In genomic region chr1:150925080-150925479, GRCh38 we compare ENCODE assay signal across 8 cellular contexts.
DNase-seq lines count a peak whose midpoint lies in the region; ATAC-seq lines count a peak whose summit lies in the region.

No MANE protein-coding gene starts in this region.

- H3K36me3 ChIP-seq in mucosa of stomach (ENCODE audit: control insufficient read depth, insufficient read depth, low read length): no peaks in the 10 kb centered on the region

- H3K27ac Mint-ChIP-seq in activated naive CD4-positive, alpha-beta T cell treated with anti-CD3 and anti-CD28 coated beads, Interleukin-2, amount 50 U/mL, for 24 hours: peak overlapping the region; percentile 68

- H3K27me3 Mint-ChIP-seq in activated naive CD4-positive, alpha-beta T cell treated with anti-CD3 and anti-CD28 coated beads, Interleukin-2, amount 50 U/mL, for 24 hours: no peaks in the 10 kb centered on the region

- peaks cover 35% of the 10 kb centered on the region for H3K4me1 Mint-ChIP-seq in activated naive CD4-positive, alpha-beta T cell treated with anti-CD3 and anti-CD28 coated beads, Interleukin-2, amount 50 U/mL, for 24 hours

- peaks cover 17% of the 10 kb centered on the region for H3K36me3 Mint-ChIP-seq in activated naive CD4-positive, alpha-beta T cell treated with anti-CD3 and anti-CD28 coated beads, Interleukin-2, amount 50 U/mL, for 24 hours

- H3K4me3 Mint-ChIP-seq in activated naive CD4-positive, alpha-beta T cell treated with anti-CD3 and anti-CD28 coated beads, Interleukin-2, amount 50 U/mL, for 24 hours: peak overlapping the region; percentile 90

- no peaks in the 10 kb centered on the region for H3K27me3 ChIP-seq in mucosa of stomach (ENCODE audit: control insufficient read depth, insufficient read depth, low read length)

- ATAC-seq in HG03442 (IDR thresholded peaks at IDR 0.05; ENCODE audit: unreplicated experiment): no peak

- no peaks in the 10 kb centered on the region for H3K4me1 ChIP-seq in mucosa of stomach (ENCODE audit: control insufficient read depth, insufficient read depth, low read length)

- H3K4me3 ChIP-seq in mucosa of stomach (ENCODE audit: low read length): no peak overlapping the region

- DNase-seq in stimulated activated CD4-positive, alpha-beta T cell treated with anti-CD3 and anti-CD28 coated beads, Interleukin-15, amount 100 ng/mL, for 24 hours: peak; percentile 23
- no peak for DNase-seq in stimulated activated CD4-positive, alpha-beta T cell treated with anti-CD3 and anti-CD28 coated beads, Interleukin-1b, Interleukin-23, amount 100 ng/mL, for 48 hours
- DNase-seq in NCI-H2107 (lab: John Stamatoyannopoulos, UW) (no peak), germinal center (ENCODE audit: low spot score) (no peak)
- no peak for DNase-seq in effector CD8-positive, alpha-beta T cell (lab: John Stamatoyannopoulos, UW)

- H3K9me3 ChIP-seq in mucosa of stomach (ENCODE audit: control insufficient read depth, low read length): no peaks in the 10 kb centered on the region

- H3K9ac ChIP-seq in mucosa of stomach (ENCODE audit: low read length): peak overlapping the region; percentile 55

- no peaks in the 10 kb centered on the region for H3K9me3 Mint-ChIP-seq in activated naive CD4-positive, alpha-beta T cell treated with anti-CD3 and anti-CD28 coated beads, Interleukin-2, amount 50 U/mL, for 24 hours
